1 cellular context compared by ENCODE assay signal in the genomic region with DNA sequence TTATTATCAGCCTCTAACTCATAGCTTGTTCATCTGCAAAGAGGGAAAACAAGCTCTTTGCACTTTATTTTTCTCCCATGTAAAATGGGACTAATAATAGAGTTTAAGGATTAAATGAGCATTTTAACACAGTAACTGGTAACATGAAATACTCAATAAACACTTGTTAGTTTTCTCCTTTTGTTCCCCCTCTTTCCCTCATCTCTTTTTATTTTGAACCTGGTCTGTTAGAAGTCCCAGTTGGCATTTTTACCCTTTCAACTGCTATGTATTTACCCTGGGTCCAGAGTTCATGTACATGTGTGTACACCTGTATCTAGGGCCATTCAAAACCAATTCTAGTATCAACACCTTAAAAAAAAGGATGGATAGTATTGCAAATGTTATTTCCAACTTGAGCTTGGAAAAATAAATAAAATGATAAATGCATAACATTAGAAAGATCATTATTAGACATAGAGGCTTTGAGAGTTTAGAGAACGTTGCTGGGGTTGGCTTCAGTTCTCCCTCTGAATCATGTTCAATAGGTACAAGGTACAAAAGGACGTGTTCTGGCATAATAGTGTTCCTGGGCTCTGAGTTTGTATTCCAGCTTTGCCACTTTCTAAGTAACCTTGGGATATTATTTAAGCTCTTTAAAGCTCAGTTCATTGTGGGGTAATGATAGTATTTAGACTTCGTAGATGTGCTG.
A peak's percentile ranks its signal among the peaks of the same experiment; 100 is the strongest.
TF ChIP-seq lines count a peak whose summit lies in the region.

No MANE protein-coding gene starts in this region.

TF ChIP-seq in HepG2, 621 proteins besides CTCF, POLR2A, EP300 and RAD21 (continued from another document and continues in another):
- TF ChIP-seq ZNF142 (CRISPR knock-in tag; IDR thresholded peaks at IDR 0.05) (no peak), CSRNP1 (CRISPR knock-in tag; IDR thresholded peaks at IDR 0.05) (no peak), ZBTB42 (CRISPR knock-in tag; IDR thresholded peaks at IDR 0.05) (no peak), PAF1 (CRISPR knock-in tag; IDR thresholded peaks at IDR 0.05) (no peak), CREB1 (IDR thresholded peaks at IDR 0.05) (no peak), CREB1 (CRISPR knock-in tag; IDR thresholded peaks at IDR 0.05) (peak; percentile 72), NFYC (CRISPR knock-in tag; IDR thresholded peaks at IDR 0.05) (peak; percentile 35; the same call in 1 of the 2 replicates), ZBTB43 (CRISPR knock-in tag; conservative IDR thresholded peaks at IDR 0.05) (peak; percentile 68; the same call in 1 of the 2 replicates), REST (IDR thresholded peaks at IDR 0.05; ENCODE audit: borderline replicate concordance in 1 of 2, low read depth in 1 of 2, low read length in 2 of 2) (0 out of 4 replicates have a peak, but pooled peaks of 1 of the 2 experiments have one; percentile 22), ZNF768 (CRISPR knock-in tag; IDR thresholded peaks at IDR 0.05) (no peak), MLXIP (CRISPR knock-in tag; IDR thresholded peaks at IDR 0.05; ENCODE audit: borderline replicate concordance) (0 out of 2 replicates have a peak, but pooled peaks have one; percentile 15), DMAP1 (CRISPR knock-in tag; IDR thresholded peaks at IDR 0.05) (peak; percentile 62), ZNF775 (CRISPR knock-in tag; IDR thresholded peaks at IDR 0.05; ENCODE audit: borderline replicate concordance) (no peak), RBM22 (optimal IDR thresholded peaks at IDR 0.05; ENCODE audit: low read length) (no peak), ARID4A (CRISPR knock-in tag; IDR thresholded peaks at IDR 0.05; ENCODE audit: borderline replicate concordance) (peak; percentile 10; the same call in 1 of the 2 replicates)
- TF ChIP-seq, protein P1, sequence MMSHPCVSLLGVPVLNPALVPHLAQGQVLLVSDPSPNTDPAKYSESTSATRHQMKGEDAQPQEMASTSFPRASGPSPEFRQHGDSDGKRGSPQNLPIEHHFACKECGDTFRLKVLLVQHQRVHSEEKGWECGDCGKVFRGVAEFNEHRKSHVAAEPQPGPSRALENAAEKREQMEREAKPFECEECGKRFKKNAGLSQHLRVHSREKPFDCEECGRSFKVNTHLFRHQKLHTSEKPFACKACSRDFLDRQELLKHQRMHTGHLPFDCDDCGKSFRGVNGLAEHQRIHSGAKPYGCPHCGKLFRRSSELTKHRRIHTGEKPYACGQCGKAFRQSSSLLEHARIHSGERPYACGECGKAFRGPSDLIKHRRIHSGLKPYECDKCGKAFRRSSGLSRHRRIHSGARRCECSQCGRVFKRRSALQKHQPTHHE (CRISPR knock-in tag; IDR thresholded peaks at IDR 0.05; ENCODE audit: borderline replicate concordance) = 0 out of 2 replicates have a peak, but pooled peaks have one; percentile 36
- TF ChIP-seq, protein P2, sequence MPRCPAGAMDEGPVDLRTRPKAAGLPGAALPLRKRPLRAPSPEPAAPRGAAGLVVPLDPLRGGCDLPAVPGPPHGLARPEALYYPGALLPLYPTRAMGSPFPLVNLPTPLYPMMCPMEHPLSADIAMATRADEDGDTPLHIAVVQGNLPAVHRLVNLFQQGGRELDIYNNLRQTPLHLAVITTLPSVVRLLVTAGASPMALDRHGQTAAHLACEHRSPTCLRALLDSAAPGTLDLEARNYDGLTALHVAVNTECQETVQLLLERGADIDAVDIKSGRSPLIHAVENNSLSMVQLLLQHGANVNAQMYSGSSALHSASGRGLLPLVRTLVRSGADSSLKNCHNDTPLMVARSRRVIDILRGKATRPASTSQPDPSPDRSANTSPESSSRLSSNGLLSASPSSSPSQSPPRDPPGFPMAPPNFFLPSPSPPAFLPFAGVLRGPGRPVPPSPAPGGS (CRISPR knock-in tag; IDR thresholded peaks at IDR 0.05) = no peak
- TF ChIP-seq, protein P3, sequence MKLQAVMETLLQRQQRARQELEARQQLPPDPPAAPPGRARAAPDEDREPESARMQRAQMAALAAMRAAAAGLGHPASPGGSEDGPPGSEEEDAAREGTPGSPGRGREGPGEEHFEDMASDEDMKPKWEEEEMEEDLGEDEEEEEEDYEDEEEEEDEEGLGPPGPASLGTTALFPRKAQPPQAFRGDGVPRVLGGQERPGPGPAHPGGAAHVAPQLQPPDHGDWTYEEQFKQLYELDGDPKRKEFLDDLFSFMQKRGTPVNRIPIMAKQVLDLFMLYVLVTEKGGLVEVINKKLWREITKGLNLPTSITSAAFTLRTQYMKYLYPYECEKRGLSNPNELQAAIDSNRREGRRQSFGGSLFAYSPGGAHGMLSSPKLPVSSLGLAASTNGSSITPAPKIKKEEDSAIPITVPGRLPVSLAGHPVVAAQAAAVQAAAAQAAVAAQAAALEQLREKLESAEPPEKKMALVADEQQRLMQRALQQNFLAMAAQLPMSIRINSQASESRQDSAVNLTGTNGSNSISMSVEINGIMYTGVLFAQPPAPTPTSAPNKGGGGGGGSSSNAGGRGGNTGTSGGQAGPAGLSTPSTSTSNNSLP (IDR thresholded peaks at IDR 0.05; ENCODE audit: low read depth, low read length) = peak; percentile 74
